1 cellular context compared by ENCODE assay signal in the genomic region with DNA sequence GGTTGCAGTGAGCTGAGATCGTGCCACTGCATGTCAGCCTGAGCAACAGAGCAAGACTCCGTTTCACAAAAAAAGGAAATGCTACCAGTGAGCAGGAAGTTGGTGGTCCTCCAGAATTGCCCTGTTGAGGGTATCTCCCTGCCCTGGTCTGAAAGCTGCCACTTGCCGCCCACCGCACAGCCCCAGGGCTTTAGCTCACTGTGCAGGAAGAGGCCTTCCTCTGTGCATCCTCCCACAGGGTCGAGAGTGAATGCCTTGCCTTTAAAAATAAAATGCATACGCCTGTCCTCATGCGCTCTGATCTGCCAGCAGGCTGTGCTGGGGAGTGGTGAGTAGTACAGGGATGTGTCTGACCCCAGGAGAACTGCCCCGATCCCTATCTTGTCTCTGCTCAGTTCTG.
TF ChIP-seq lines count a peak whose summit lies in the region.

No MANE protein-coding gene starts in this region.

TF ChIP-seq in GM23338, 12 proteins besides CTCF, POLR2A, EP300 and RAD21 (continued from another document):
- TF ChIP-seq ZNF462 (CRISPR knock-in tag; IDR thresholded peaks at IDR 0.05) (no peak), ZNF114 (CRISPR knock-in tag; IDR thresholded peaks at IDR 0.05) (no peak), EZH2phosphoT487 (IDR thresholded peaks at IDR 0.05; ENCODE audit: unreplicated experiment) (no peak), JUNB (IDR thresholded peaks at IDR 0.05; ENCODE audit: unreplicated experiment) (no peak)
